Comparison of ENCODE assay signal across 8 cellular contexts in the genomic region with DNA sequence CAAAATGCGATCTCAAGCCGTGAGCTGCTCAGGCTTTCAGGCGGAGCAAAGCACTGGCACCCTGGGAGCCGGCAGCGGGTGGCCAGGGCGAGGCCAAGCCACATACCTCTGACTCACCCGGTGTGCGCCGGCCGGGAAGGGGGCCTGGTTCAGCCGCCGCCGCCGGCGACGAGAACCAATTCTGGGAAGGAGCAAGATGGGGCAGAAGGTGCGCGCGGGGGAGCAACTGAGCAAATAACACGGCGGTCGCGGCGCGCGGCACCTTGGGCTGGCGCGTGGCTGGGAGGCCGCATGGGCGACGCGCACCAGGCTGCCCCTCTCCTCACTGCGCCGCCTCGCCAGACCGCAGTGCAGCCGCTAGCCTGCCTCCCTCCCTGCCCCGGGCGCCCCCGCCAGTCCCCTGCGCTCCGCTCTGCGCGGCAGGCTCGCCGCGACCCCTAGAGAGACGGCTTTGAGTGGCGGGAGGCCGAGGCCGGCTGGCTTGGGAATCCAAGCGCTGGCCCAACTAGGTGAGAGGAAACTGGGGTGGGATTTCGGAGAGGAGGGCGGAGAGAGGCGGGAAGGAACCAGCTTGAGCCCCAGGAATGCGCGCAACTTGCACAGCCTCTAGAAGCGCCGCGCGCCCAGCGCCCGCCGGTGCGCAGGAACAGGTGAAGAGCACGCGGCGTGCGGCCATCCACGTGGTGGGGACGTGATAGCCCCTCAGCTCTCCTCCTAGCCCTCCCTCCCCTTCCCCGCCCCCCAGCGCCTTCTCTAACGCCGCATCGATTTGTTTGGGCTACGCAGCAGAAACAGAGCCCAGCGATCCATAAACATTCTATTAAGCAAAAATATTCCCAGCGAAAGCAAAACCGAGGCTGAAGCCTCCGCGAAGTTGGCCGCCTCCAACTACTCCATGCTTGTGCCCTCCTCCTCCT. TPM values are rescaled to one million over a fixed set of nuclear protein-coding genes. Genes with fewer than 3 reads are reported as not detected.
DNase-seq lines count a peak whose midpoint lies in the region; ATAC-seq and TF ChIP-seq lines count a peak whose summit lies in the region.

No MANE protein-coding gene starts in this region.

- H2AFZ ChIP-seq in neural progenitor cell (replicated peaks), result peak overlapping the region; percentile 60

- peaks cover 59% of the 10 kb centered on the region for H3K27me3 ChIP-seq in neural progenitor cell

- DNase-seq in NCI-H1417 (lab: John Stamatoyannopoulos, UW) (peak in 2 of 3 experiments; percentile 85 to 86), NCI-H1417 treated with DMSO at 0.1 percent for 48 hours (lab: John Stamatoyannopoulos, UW) (no peak), fibroblast of mammary gland (ENCODE audit: low read depth) (peak; percentile 53), neural progenitor cell (ENCODE audit: low spot score) (peak; percentile 84), NCI-H2196 (lab: John Stamatoyannopoulos, UW; ENCODE audit: unreplicated experiment) (no peak), activated gamma-delta T cell (lab: John Stamatoyannopoulos, UW) (no peak)

- ATAC-seq in SK-N-SH treated with all-trans-retinoic acid at 6 μM for 48 hours, result peak; percentile 37
- no peak for ATAC-seq in HG02798 (IDR thresholded peaks at IDR 0.05; ENCODE audit: poor library complexity, unreplicated experiment)

- no peak overlapping the region for H3K9ac ChIP-seq in neural progenitor cell

- H3K9me3 Mint-ChIP-seq in neural progenitor cell, result no peaks in the 10 kb centered on the region

- H3K4me3 Mint-ChIP-seq in neural progenitor cell, result peak overlapping the region; percentile 91

- no peaks in the 10 kb centered on the region for H3K9me3 ChIP-seq in neural progenitor cell (ENCODE audit: low read depth)

- H3K27ac Mint-ChIP-seq in neural progenitor cell, result peak overlapping the region; percentile 42

- H4K20me1 ChIP-seq in neural progenitor cell (ENCODE audit: low read depth), result peaks cover 8% of the 10 kb centered on the region

- peaks cover 47% of the 10 kb centered on the region for H3K4me1 ChIP-seq in neural progenitor cell

- no peak for TF ChIP-seq CTCF in fibroblast of mammary gland (conservative IDR thresholded peaks at IDR 0.05; ENCODE audit: control insufficient read depth, insufficient read depth, low read depth, low read length)
- TF ChIP-seq CTCF in neural progenitor cell (IDR thresholded peaks at IDR 0.05), result no peak

- H3K36me3 ChIP-seq in neural progenitor cell, result no peaks in the 10 kb centered on the region

- peaks cover 4% of the 10 kb centered on the region for H3K36me3 Mint-ChIP-seq in neural progenitor cell

- H3K4me3 ChIP-seq in fibroblast of mammary gland (ENCODE audit: control insufficient read depth, low read depth, low read length) (peak overlapping the region; percentile 56), neural progenitor cell (peak overlapping the region; percentile 65)

- H3K27me3 Mint-ChIP-seq in neural progenitor cell (ENCODE audit: insufficient read depth, low read depth), result peaks cover 63% of the 10 kb centered on the region

- H3F3A ChIP-seq in neural progenitor cell (ENCODE audit: low read depth), result peaks cover 31% of the 10 kb centered on the region

- no peak overlapping the region for H3K27ac ChIP-seq in neural progenitor cell

- H3K79me2 ChIP-seq in neural progenitor cell (ENCODE audit: low read depth), result peaks cover 69% of the 10 kb centered on the region

- peaks cover 64% of the 10 kb centered on the region for H3K4me1 Mint-ChIP-seq in neural progenitor cell

- H3K4me2 ChIP-seq in neural progenitor cell, result peak overlapping the region; percentile 94

TF ChIP-seq in SK-N-SH treated with all-trans-retinoic acid at 6 μM for 48 hours, 23 proteins besides CTCF, POLR2A, EP300 and RAD21:
- TF ChIP-seq, protein P1, sequence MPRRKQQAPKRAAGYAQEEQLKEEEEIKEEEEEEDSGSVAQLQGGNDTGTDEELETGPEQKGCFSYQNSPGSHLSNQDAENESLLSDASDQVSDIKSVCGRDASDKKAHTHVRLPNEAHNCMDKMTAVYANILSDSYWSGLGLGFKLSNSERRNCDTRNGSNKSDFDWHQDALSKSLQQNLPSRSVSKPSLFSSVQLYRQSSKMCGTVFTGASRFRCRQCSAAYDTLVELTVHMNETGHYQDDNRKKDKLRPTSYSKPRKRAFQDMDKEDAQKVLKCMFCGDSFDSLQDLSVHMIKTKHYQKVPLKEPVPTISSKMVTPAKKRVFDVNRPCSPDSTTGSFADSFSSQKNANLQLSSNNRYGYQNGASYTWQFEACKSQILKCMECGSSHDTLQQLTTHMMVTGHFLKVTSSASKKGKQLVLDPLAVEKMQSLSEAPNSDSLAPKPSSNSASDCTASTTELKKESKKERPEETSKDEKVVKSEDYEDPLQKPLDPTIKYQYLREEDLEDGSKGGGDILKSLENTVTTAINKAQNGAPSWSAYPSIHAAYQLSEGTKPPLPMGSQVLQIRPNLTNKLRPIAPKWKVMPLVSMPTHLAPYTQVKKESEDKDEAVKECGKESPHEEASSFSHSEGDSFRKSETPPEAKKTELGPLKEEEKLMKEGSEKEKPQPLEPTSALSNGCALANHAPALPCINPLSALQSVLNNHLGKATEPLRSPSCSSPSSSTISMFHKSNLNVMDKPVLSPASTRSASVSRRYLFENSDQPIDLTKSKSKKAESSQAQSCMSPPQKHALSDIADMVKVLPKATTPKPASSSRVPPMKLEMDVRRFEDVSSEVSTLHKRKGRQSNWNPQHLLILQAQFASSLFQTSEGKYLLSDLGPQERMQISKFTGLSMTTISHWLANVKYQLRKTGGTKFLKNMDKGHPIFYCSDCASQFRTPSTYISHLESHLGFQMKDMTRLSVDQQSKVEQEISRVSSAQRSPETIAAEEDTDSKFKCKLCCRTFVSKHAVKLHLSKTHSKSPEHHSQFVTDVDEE (CRISPR knock-in tag; IDR thresholded peaks at IDR 0.05), result no peak

RNA-seq across cellular contexts. Expression of a gene that starts 3.3 kb away (rescaled TPM):
- total RNA-seq in neural progenitor cell (ENCODE audit: low replicate concordance), result 27.8 and 32.0 TPM in 2 replicates

Comparison
In these comparisons a context has a peak if more than half of its experiments do, and no peak if none do; other contexts are left out.
1. DNase-seq: peak in NCI-H1417 (2 of 3), fibroblast of mammary gland (single experiment) and neural progenitor cell (single experiment); none in NCI-H1417 treated with DMSO at 0.1 percent for 48 hours (single experiment), NCI-H2196 (single experiment) and activated gamma-delta T cell (single experiment).